ENCODE assay signal across 21 cellular contexts in the genomic region with DNA sequence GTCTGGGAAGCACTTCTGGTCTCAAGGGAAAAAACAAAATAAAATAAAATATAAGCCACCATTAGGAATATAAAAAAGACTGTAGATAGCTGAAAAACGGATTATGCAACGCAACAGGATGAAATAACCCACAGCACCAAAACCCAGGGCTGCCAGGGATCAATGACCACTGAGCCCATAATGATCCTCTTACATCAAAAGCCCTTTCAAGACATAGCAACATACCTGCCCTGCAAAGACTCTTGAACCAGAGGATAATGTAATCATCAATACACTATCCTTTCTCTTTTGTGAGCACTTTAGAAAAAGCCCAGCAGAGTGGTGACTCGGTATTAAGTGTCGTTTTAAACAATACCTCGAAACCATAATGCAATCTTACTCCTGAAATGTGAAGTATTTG.
"Had no signal": no experiment of that assay in that cellular context is flagged by ENCODE, and none has a peak within 500 bp of the region (broad histone marks: within the 10 kb centered on the region; RNA-seq: fewer than 3 reads in every experiment).

No MANE protein-coding gene starts in this region.

- H3K4me3 ChIP-seq: cardiac muscle cell, colonic mucosa, skin epidermis, transverse colon had no signal

- H3K27me3 ChIP-seq: cardiac muscle cell, colonic mucosa, transverse colon had no signal

- H3K4me3 Mint-ChIP-seq: activated CD4-positive, alpha-beta T cell treated with anti-CD3 and anti-CD28 coated beads, Interleukin-2, amount 10 ng/mL, durations not matched to agents 24 days and 14 days; activated CD8-positive, alpha-beta T cell treated with anti-CD3 and anti-CD28 coated beads, Interleukin-2, amount 10 ng/mL, durations not matched to agents 7 days and 5 days; activated T-cell treated with anti-CD3 and anti-CD28 coated beads, Interleukin-2, amount 50 U/mL, for 72 hours; memory B cell; natural killer cell had no signal

- H3K27ac ChIP-seq: cardiac muscle cell, colonic mucosa, skin epidermis, transverse colon had no signal

- ATAC-seq: activated CD8-positive, alpha-beta T cell treated with anti-CD3 and anti-CD28 coated beads, Interleukin-2, amount 10 ng/mL, durations not matched to agents 7 days and 5 days; activated naive CD4-positive, alpha-beta T cell treated with anti-CD3 and anti-CD28 coated beads, Interleukin-2, amount 50 U/mL, for 72 hours; activated T-cell treated with anti-CD3 and anti-CD28 coated beads, Interleukin-2, amount 50 U/mL, for 72 hours; left ventricle myocardium superior; natural killer cell; right cardiac atrium had no signal

- H3K9me3 Mint-ChIP-seq: activated naive CD4-positive, alpha-beta T cell treated with anti-CD3 and anti-CD28 coated beads, Interleukin-2, amount 50 U/mL, for 72 hours; activated T-cell treated with anti-CD3 and anti-CD28 coated beads, Interleukin-2, amount 50 U/mL, for 72 hours; memory B cell had no signal

- H3K9me3 ChIP-seq: colonic mucosa, transverse colon had no signal

- H3K27ac Mint-ChIP-seq: activated CD4-positive, alpha-beta T cell treated with anti-CD3 and anti-CD28 coated beads, Interleukin-2, amount 10 ng/mL, durations not matched to agents 24 days and 14 days; activated CD8-positive, alpha-beta T cell treated with anti-CD3 and anti-CD28 coated beads, Interleukin-2, amount 10 ng/mL, durations not matched to agents 7 days and 5 days; activated naive CD4-positive, alpha-beta T cell treated with anti-CD3 and anti-CD28 coated beads, Interleukin-2, amount 50 U/mL, for 72 hours; activated T-cell treated with anti-CD3 and anti-CD28 coated beads, Interleukin-2, amount 50 U/mL, for 72 hours; memory B cell; natural killer cell had no signal

- DNase-seq: activated CD4-positive, alpha-beta T cell treated with anti-CD3 and anti-CD28 coated beads, Interleukin-2, amount 10 ng/mL, durations not matched to agents 24 days and 14 days; activated CD4-positive, CD25-positive, alpha-beta regulatory T cell; activated CD8-positive, alpha-beta memory T cell treated with anti-CD3 and anti-CD28 coated beads, Interleukin-2, amount 50 U/mL, for 4 hours; activated CD8-positive, alpha-beta T cell treated with anti-CD3 and anti-CD28 coated beads, Interleukin-2, amount 10 ng/mL, durations not matched to agents 7 days and 5 days; activated gamma-delta T cell; activated T-cell treated with anti-CD3 and anti-CD28 coated beads, Interleukin-2, amount 50 U/mL, for 72 hours; colonic mucosa; effector CD8-positive, alpha-beta T cell; kidney glomerular epithelial cell; left ventricle myocardium superior; natural killer cell; right cardiac atrium; stimulated activated CD4-positive, alpha-beta T cell treated with anti-CD3 and anti-CD28 coated beads, Interleukin-15, amount 100 ng/mL, for 24 hours; stimulated activated CD4-positive, alpha-beta T cell treated with anti-CD3 and anti-CD28 coated beads, Interleukin-4, amount 100 ng/mL, for 24 hours; stimulated activated naive CD4-positive, alpha-beta T cell; T-helper 2 cell; transverse colon had no signal

- H3K4me1 ChIP-seq: colonic mucosa, transverse colon had no signal

- H3K4me1 Mint-ChIP-seq: activated CD4-positive, alpha-beta T cell treated with anti-CD3 and anti-CD28 coated beads, Interleukin-2, amount 10 ng/mL, durations not matched to agents 24 days and 14 days; memory B cell; natural killer cell had no signal

- H3K36me3 Mint-ChIP-seq: activated naive CD4-positive, alpha-beta T cell treated with anti-CD3 and anti-CD28 coated beads, Interleukin-2, amount 50 U/mL, for 72 hours; memory B cell; natural killer cell had no signal

- H3K36me3 ChIP-seq: cardiac muscle cell, colonic mucosa, transverse colon had no signal
